Comparison of ENCODE assay signal across 22 cellular contexts in genomic region chr16:77398495-77398894, GRCh38. TPM values are rescaled to one million over a fixed set of nuclear protein-coding genes. Genes with fewer than 3 reads are reported as not detected.
A peak's percentile ranks its signal among the peaks of the same experiment; 100 is the strongest.
DNase-seq lines count a peak whose midpoint lies in the region; ATAC-seq and TF ChIP-seq lines count a peak whose summit lies in the region.
"Had no signal": no experiment of that assay in that cellular context is flagged by ENCODE, and none has a peak within 500 bp of the region (broad histone marks: within the 10 kb centered on the region; RNA-seq: fewer than 3 reads in every experiment).

No MANE protein-coding gene starts in this region.

- peaks cover 8% of the 10 kb centered on the region for H3K4me1 ChIP-seq in GM23338 (ENCODE audit: insufficient read depth)
- no peaks in the 10 kb centered on the region for H3K4me1 ChIP-seq in Panc1 (ENCODE audit: control insufficient read depth, insufficient read depth, low read length)
- H3K4me1 ChIP-seq: A549 had no signal

- H3K9me3 Mint-ChIP-seq in GM23338: no peaks in the 10 kb centered on the region; the same call in 2 of the 3 replicates
- no peaks in the 10 kb centered on the region for H3K9me3 Mint-ChIP-seq in type B pancreatic cell
- H3K9me3 Mint-ChIP-seq: CD8-positive, alpha-beta T cell had no signal

- BruUV-seq in Panc1 (replicated peaks; lab: Mats Ljungman, UMichigan): no TSS peak

- TF ChIP-seq CTCF in GM23338 (conservative IDR thresholded peaks at IDR 0.05; ENCODE audit: low read depth in 2 of 2) (no peak), Panc1 (IDR thresholded peaks at IDR 0.05) (no peak), type B pancreatic cell (conservative IDR thresholded peaks at IDR 0.05) (no peak)

- H3K4me1 Mint-ChIP-seq in GM23338 (peaks cover 17% of the 10 kb centered on the region), type B pancreatic cell (ENCODE audit: unreplicated experiment) (peaks cover 16% of the 10 kb centered on the region)
- H3K4me1 Mint-ChIP-seq: CD14-positive monocyte, IgD-negative memory B cell had no signal

- no peaks in the 10 kb centered on the region for H4K20me1 ChIP-seq in GM23338 (replicated peaks; ENCODE audit: insufficient read depth)
- H4K20me1 ChIP-seq: BLaER1 had no signal

- ATAC-seq in GM23338: no peak
- ATAC-seq in Panc1: no peak
- ATAC-seq: A549; CD8-positive, alpha-beta T cell; GM12878; HCT116; HepG2 had no signal

- H3K27ac ChIP-seq in GM23338 (ENCODE audit: low read depth): no peak overlapping the region
- peak overlapping the region; percentile 17; the same call in 1 of the 2 replicates for H3K27ac ChIP-seq in Panc1 (ENCODE audit: low read length)
- H3K27ac ChIP-seq: 22Rv1, A549, BLaER1 had no signal

- CTCF ChIA-PET in Panc1 (lab: Charles Lee): no interaction called here

- H3K79me2 ChIP-seq in GM23338 (replicated peaks; ENCODE audit: insufficient read depth): no peaks in the 10 kb centered on the region

- H3K27me3 Mint-ChIP-seq in GM23338 (ENCODE audit: insufficient read depth, low read depth, poor library complexity) (peaks cover 2% of the 10 kb centered on the region), type B pancreatic cell (no peaks in the 10 kb centered on the region)

- H3K4me3 ChIP-seq in GM23338 (no peak overlapping the region), Panc1 (ENCODE audit: low read depth in 2 of 2, low read length in 2 of 2) (no peak overlapping the region)
- H3K4me3 ChIP-seq: A549, BLaER1, GM12878 had no signal

- H3K27ac Mint-ChIP-seq in GM23338 (no peak overlapping the region; the same call in 1 of the 2 replicates), type B pancreatic cell (no peak overlapping the region)
- H3K27ac Mint-ChIP-seq: CD14-positive monocyte; CD8-positive, alpha-beta T cell; HFFc6; IgD-negative memory B cell had no signal

- H3K4me2 ChIP-seq in GM23338: no peak overlapping the region
- H3K4me2 ChIP-seq: A549, BLaER1 had no signal

- H3K27me3 ChIP-seq in GM23338 (ENCODE audit: insufficient read depth): no peaks in the 10 kb centered on the region
- no peaks in the 10 kb centered on the region for H3K27me3 ChIP-seq in Panc1 (ENCODE audit: control insufficient read depth, insufficient read depth, low read length)
- H3K27me3 ChIP-seq: BLaER1 had no signal

- in situ Hi-C loops in Panc1 (cut with HindIII; ENCODE audit: low pct_unique_long_range_greater_than_20kb, low sequenced_read_pairs): no loop called here

- H3K36me3 ChIP-seq in GM23338 (ENCODE audit: insufficient read depth) (no peaks in the 10 kb centered on the region), Panc1 (ENCODE audit: control insufficient read depth, insufficient read depth, low read length) (no peaks in the 10 kb centered on the region)
- H3K36me3 ChIP-seq: BLaER1 had no signal

- H3K4me3 Mint-ChIP-seq in GM23338 (no peak overlapping the region), type B pancreatic cell (peak overlapping the region; percentile 8)
- H3K4me3 Mint-ChIP-seq: CD14-positive monocyte; CD8-positive, alpha-beta T cell; HFFc6; IgD-negative memory B cell had no signal

- H2AFZ ChIP-seq in GM23338: peak overlapping the region; percentile 36; the same call in 1 of the 2 replicates

- H3K9me3 ChIP-seq in Panc1 (ENCODE audit: control insufficient read depth, insufficient read depth, low read depth, low read length): no peaks in the 10 kb centered on the region
- H3K9me3 ChIP-seq: A549, BLaER1 had no signal

- H3K36me3 Mint-ChIP-seq in GM23338 (ENCODE audit: low read depth) (no peaks in the 10 kb centered on the region), type B pancreatic cell (no peaks in the 10 kb centered on the region)
- H3K36me3 Mint-ChIP-seq: CD14-positive monocyte; CD8-positive, alpha-beta T cell; IgD-negative memory B cell had no signal

- DNase-seq in GM23338 (ENCODE audit: low spot score) (no peak), Panc1 (ENCODE audit: low read depth, low spot score) (no peak), iPS-NIHi11 (ENCODE audit: low spot score) (peak; percentile 9), type B pancreatic cell (ENCODE audit: extremely low spot score, unreplicated experiment) (no peak), posterior cingulate gyrus (no peak), DMS79 (lab: John Stamatoyannopoulos, UW) (no peak), AG08395 (ENCODE audit: low spot score) (no peak)
- DNase-seq: Calu3; CD8-positive, alpha-beta T cell; DND-41; EL; HFFc6; KG1 had no signal

- H3F3A ChIP-seq in GM23338 (replicated peaks; ENCODE audit: low read depth): no peaks in the 10 kb centered on the region

- H3K9me2 ChIP-seq in GM23338 (ENCODE audit: insufficient read depth): 0 out of 2 replicates have a peak, but pooled peaks cover 8% of the 10 kb centered on the region

- POLR2A ChIA-PET in Panc1 (lab: Charles Lee): no interaction called here

- intact Hi-C loops in Panc1 (cut with micrococcal nuclease; ENCODE audit: unreplicated experiment): no loop called here
- intact Hi-C loops in posterior cingulate gyrus (cut with DNase I): no loop called here

TF ChIP-seq in GM23338, 12 proteins besides CTCF, POLR2A, EP300 and RAD21 (continues in another document):
- TF ChIP-seq STAT1 (IDR thresholded peaks at IDR 0.05; ENCODE audit: unreplicated experiment) (no peak), NANOG (IDR thresholded peaks at IDR 0.05; ENCODE audit: borderline replicate concordance) (no peak), JUNB (IDR thresholded peaks at IDR 0.05; ENCODE audit: unreplicated experiment) (no peak), ETS1 (IDR thresholded peaks at IDR 0.05) (no peak), ZNF462 (CRISPR knock-in tag; IDR thresholded peaks at IDR 0.05) (no peak)

RNA-seq across cellular contexts. Expression of gene ADAMTS18, which starts 36.3 kb away (rescaled TPM):
- 0.90 TPM in 1 of 2 replicates, not detected in the other for total RNA-seq in GM23338 (2014; rRNA removed; shearing (Covaris generic))
- polyA plus RNA-seq in GM23338 (2016; fragmentation: Nextera tagmentation; extraction: Ambion mirVana): 0.10 and 0.15 TPM in 2 replicates
- total RNA-seq in Panc1 (2021; ENCODE audit: unreplicated experiment) (not detected), type B pancreatic cell (ENCODE audit: low replicate concordance) (5.5 and 7.9 TPM in 2 replicates)
- not detected for polyA plus RNA-seq in Panc1 (2012; ENCODE audit: insufficient read length)
- total RNA-seq: Calu3; CD8-positive, alpha-beta T cell; G401; GM12878; HepG2; HFFc6 had no signal
- polyA plus RNA-seq: CD14-positive monocyte, GM12878, IgD-negative memory B cell had no signal
